ENCODE assay signal across 19 cellular contexts in the genomic region with DNA sequence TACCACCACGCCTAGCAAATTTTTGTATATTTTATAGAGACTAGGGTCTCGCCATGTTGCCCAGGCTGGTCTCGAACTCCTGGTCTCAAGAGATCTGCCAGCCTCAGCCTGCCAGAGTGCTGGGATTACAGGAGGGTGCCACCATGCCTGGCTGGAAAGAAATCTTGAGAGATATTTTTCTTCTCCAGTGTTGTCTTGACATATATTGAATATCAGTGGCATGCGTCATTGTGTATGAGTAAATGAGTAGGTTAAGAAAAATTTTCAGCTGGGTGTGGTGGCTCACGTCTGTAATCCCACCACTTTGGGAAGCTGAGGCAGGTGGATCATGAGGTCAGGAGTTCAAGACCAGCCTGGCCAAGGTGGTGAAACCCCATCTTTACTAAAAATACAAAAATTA. TPM values are rescaled to one million over a fixed set of nuclear protein-coding genes. Genes with fewer than 3 reads are reported as not detected.
DNase-seq lines count a peak whose midpoint lies in the region; ATAC-seq and TF ChIP-seq lines count a peak whose summit lies in the region.
"Had no signal": no experiment of that assay in that cellular context is flagged by ENCODE, and none has a peak within 500 bp of the region (broad histone marks: within the 10 kb centered on the region; RNA-seq: fewer than 3 reads in every experiment).

No MANE protein-coding gene starts in this region.

- TF ChIP-seq CTCF in HCT116 (IDR thresholded peaks at IDR 0.05 in 2 of 3, conservative IDR thresholded peaks at IDR 0.05 in 1 of 3; ENCODE audit: borderline replicate concordance in 1 of 3, insufficient read depth in 1 of 3, low read depth in 2 of 3, low read length in 2 of 3) (no peak), colonic mucosa (IDR thresholded peaks at IDR 0.05) (no peak)

- peaks cover 27% of the 10 kb centered on the region for H3K4me1 Mint-ChIP-seq in activated T-helper 1 cell treated with anti-CD3 and anti-CD28 coated beads, Interleukin-12 subunit alpha, Interleukin-12 subunit beta, Interleukin-2, Interleukin-4 antibody, amounts not matched to agents 30 ng/mL and 10 ng/mL and 1 ng/mL, durations not matched to agents 14 hours and 24 hours and 36 hours (ENCODE audit: low read depth)

- no peak overlapping the region for H3K4me3 Mint-ChIP-seq in activated T-helper 1 cell treated with anti-CD3 and anti-CD28 coated beads, Interleukin-12 subunit alpha, Interleukin-12 subunit beta, Interleukin-2, Interleukin-4 antibody, amounts not matched to agents 30 ng/mL and 10 ng/mL and 1 ng/mL, durations not matched to agents 14 hours and 24 hours and 36 hours
- H3K4me3 Mint-ChIP-seq: CD8-positive, alpha-beta T cell had no signal

- CTCF ChIA-PET in HCT116 (lab: Charles Lee), result no interaction called here

- H3K27ac ChIP-seq in HCT116 (ENCODE audit: low read depth, low read length) (no peak overlapping the region), colonic mucosa (no peak overlapping the region)
- H3K27ac ChIP-seq: KMS-11, Peyer's patch had no signal

- H2AFZ ChIP-seq in HCT116 (ENCODE audit: low read depth, low read length, poor library complexity, severe bottlenecking), result no peak overlapping the region

- RAD21 ChIA-PET in HCT116 (lab: Charles Lee; ENCODE audit: low non-redundant PET in 1 of 2, low total read pairs in 2 of 2, uncharacterized antibody in 2 of 2, unreplicated experiment in 2 of 2), result no interaction called here

- no peaks in the 10 kb centered on the region for H3K9me2 ChIP-seq in HCT116 (ENCODE audit: insufficient read depth)

- ATAC-seq in HCT116 (no peak), GM21529 (IDR thresholded peaks at IDR 0.05; ENCODE audit: unreplicated experiment) (no peak), GM21723 (IDR thresholded peaks at IDR 0.05; ENCODE audit: unreplicated experiment) (no peak)
- ATAC-seq: CD8-positive, alpha-beta T cell; GM12878; HepG2 had no signal

- no peaks in the 10 kb centered on the region for H3K36me3 ChIP-seq in HCT116 (ENCODE audit: control insufficient read depth in 1 of 2, insufficient read depth in 2 of 2, low read length in 2 of 2)
- H3K36me3 ChIP-seq in MG63, result no peaks in the 10 kb centered on the region; the same call in 1 of the 2 replicates
- H3K36me3 ChIP-seq in colonic mucosa, result no peaks in the 10 kb centered on the region
- H3K36me3 ChIP-seq: Peyer's patch had no signal

- H3K4me2 ChIP-seq in HCT116 (ENCODE audit: low read length), result peak overlapping the region; percentile 49
- H3K4me2 ChIP-seq: KMS-11 had no signal

- POLR2A ChIA-PET in HCT116 (lab: Charles Lee), result no interaction called here

- no peak for TF ChIP-seq RAD21 in HCT116 (IDR thresholded peaks at IDR 0.05; ENCODE audit: low read depth)

- no peak overlapping the region for H3K4me3 ChIP-seq in HCT116 (replicated peaks in 1 of 2; ENCODE audit: low read depth in 1 of 2, low read length in 2 of 2)
- no peak overlapping the region for H3K4me3 ChIP-seq in MG63
- no peak overlapping the region for H3K4me3 ChIP-seq in colonic mucosa
- H3K4me3 ChIP-seq: GM12878, Peyer's patch had no signal

- H3K9ac ChIP-seq in HCT116 (ENCODE audit: low read length), result 0 out of 2 replicates have a peak overlapping the region, but pooled peaks have one; percentile 3
- no peak overlapping the region for H3K9ac ChIP-seq in colonic mucosa (ENCODE audit: low read depth in 2 of 2, low read length in 2 of 2)
- H3K9ac ChIP-seq: KMS-11 had no signal

- H3K36me3 Mint-ChIP-seq in activated T-helper 1 cell treated with anti-CD3 and anti-CD28 coated beads, Interleukin-12 subunit alpha, Interleukin-12 subunit beta, Interleukin-2, Interleukin-4 antibody, amounts not matched to agents 30 ng/mL and 10 ng/mL and 1 ng/mL, durations not matched to agents 14 hours and 24 hours and 36 hours (ENCODE audit: low read depth), result no peaks in the 10 kb centered on the region
- H3K36me3 Mint-ChIP-seq: CD8-positive, alpha-beta T cell had no signal

- DNase-seq in HCT116 (ENCODE audit: low read depth, low spot score), result peak; percentile 33
- peak; percentile 10 for DNase-seq in MG63
- peak; percentile 49 for DNase-seq in amniotic epithelial cell (ENCODE audit: low read depth)
- no peak for DNase-seq in colonic mucosa
- DNase-seq in activated T-helper 1 cell treated with anti-CD3 and anti-CD28 coated beads, Interleukin-12 subunit alpha, Interleukin-12 subunit beta, Interleukin-2, Interleukin-4 antibody, amounts not matched to agents 30 ng/mL and 10 ng/mL and 1 ng/mL, durations not matched to agents 14 hours and 24 hours and 36 hours (ENCODE audit: low spot score), result no peak
- DNase-seq: CD8-positive, alpha-beta T cell; H7; MM.1S; NCI-H1092 treated with DMSO at 0.1 percent for 48 hours; NCI-H2081 treated with DMSO at 0.1 percent for 48 hours; NCI-H510A treated with DMSO at 0.1 percent for 48 hours; Peyer's patch; SHP77 treated with DMSO at 0.1 percent for 48 hours had no signal

- no peaks in the 10 kb centered on the region for H3K27me3 Mint-ChIP-seq in activated T-helper 1 cell treated with anti-CD3 and anti-CD28 coated beads, Interleukin-12 subunit alpha, Interleukin-12 subunit beta, Interleukin-2, Interleukin-4 antibody, amounts not matched to agents 30 ng/mL and 10 ng/mL and 1 ng/mL, durations not matched to agents 14 hours and 24 hours and 36 hours (ENCODE audit: insufficient read depth)

- no peaks in the 10 kb centered on the region for H3K9me3 Mint-ChIP-seq in activated T-helper 1 cell treated with anti-CD3 and anti-CD28 coated beads, Interleukin-12 subunit alpha, Interleukin-12 subunit beta, Interleukin-2, Interleukin-4 antibody, amounts not matched to agents 30 ng/mL and 10 ng/mL and 1 ng/mL, durations not matched to agents 14 hours and 24 hours and 36 hours
- H3K9me3 Mint-ChIP-seq: CD8-positive, alpha-beta T cell had no signal

- no TSS peak for BruUV-seq in HCT116 (replicated peaks; lab: Mats Ljungman, UMichigan)

- intact Hi-C loops in HCT116 (cut with micrococcal nuclease) (no loop called here), colonic mucosa (cut with DNase I) (no loop called here)
- intact Hi-C loops in activated T-helper 1 cell treated with anti-CD3 and anti-CD28 coated beads, Interleukin-12 subunit alpha, Interleukin-12 subunit beta, Interleukin-2, Interleukin-4 antibody, amounts not matched to agents 30 ng/mL and 10 ng/mL and 1 ng/mL, durations not matched to agents 14 hours and 24 hours and 36 hours (cut with micrococcal nuclease), result loop anchor here (10.0 kb wide), 2 partner anchors 356 to 734 kb away; a partner anchor contains a TSS

- no peak for TF ChIP-seq POLR2A in HCT116 (IDR thresholded peaks at IDR 0.05; ENCODE audit: borderline replicate concordance, extremely low read depth, insufficient read depth, insufficient read length)

- H3K4me1 ChIP-seq in HCT116 (ENCODE audit: control insufficient read depth in 1 of 2, insufficient read depth in 2 of 2, low read length in 2 of 2), result peaks cover 7 to 33% of the 10 kb centered on the region in 2 experiments
- peaks cover 5% of the 10 kb centered on the region for H3K4me1 ChIP-seq in colonic mucosa

- H3K9me3 ChIP-seq in HCT116 (ENCODE audit: control insufficient read depth in 1 of 2, insufficient read depth in 1 of 2, low read depth in 1 of 2, low read length in 2 of 2) (no peaks in the 10 kb centered on the region), MG63 (no peaks in the 10 kb centered on the region), colonic mucosa (no peaks in the 10 kb centered on the region)
- H3K9me3 ChIP-seq: Peyer's patch had no signal

- peaks cover 7% of the 10 kb centered on the region; the same call in 1 of the 2 replicates for H3K79me2 ChIP-seq in HCT116 (ENCODE audit: insufficient read depth, low read length)

- H3K27me3 ChIP-seq in HCT116 (ENCODE audit: insufficient read depth, low read length), result no peaks in the 10 kb centered on the region
- no peaks in the 10 kb centered on the region for H3K27me3 ChIP-seq in MG63
- H3K27me3 ChIP-seq in colonic mucosa, result no peaks in the 10 kb centered on the region
- H3K27me3 ChIP-seq: Peyer's patch had no signal

- no peak overlapping the region for H3K27ac Mint-ChIP-seq in activated T-helper 1 cell treated with anti-CD3 and anti-CD28 coated beads, Interleukin-12 subunit alpha, Interleukin-12 subunit beta, Interleukin-2, Interleukin-4 antibody, amounts not matched to agents 30 ng/mL and 10 ng/mL and 1 ng/mL, durations not matched to agents 14 hours and 24 hours and 36 hours
- H3K27ac Mint-ChIP-seq: CD8-positive, alpha-beta T cell had no signal

- H4K20me1 ChIP-seq in HCT116 (ENCODE audit: insufficient read depth), result no peaks in the 10 kb centered on the region

TF ChIP-seq in HCT116, 20 proteins besides CTCF, POLR2A, EP300 and RAD21:
- peak; percentile 11; the same call in 1 of the 2 replicates for TF ChIP-seq CBX3 (IDR thresholded peaks at IDR 0.05; ENCODE audit: low read depth)
- TF ChIP-seq YY1 (IDR thresholded peaks at IDR 0.05; ENCODE audit: extremely low read depth, insufficient replicate concordance, low read depth, low read length), result no peak
- peak; percentile 52; the same call in 1 of the 2 replicates for TF ChIP-seq FOSL1 (IDR thresholded peaks at IDR 0.05; ENCODE audit: low read depth)

RNA-seq across cellular contexts. Expression of a gene that starts 3.5 kb away (rescaled TPM):
- total RNA-seq in HCT116 (2021; ENCODE audit: unreplicated experiment) (34.9 TPM), colonic mucosa (10 to 100 TPM in 1 of 2 donors, 1 to 10 TPM in 1; 6.1 to 20.7 TPM)
- polyA plus RNA-seq in HCT116 (2012), result 29.2 and 30.6 TPM in 2 replicates
- 8.1 and 8.5 TPM in 2 replicates for total RNA-seq in MG63 (2014; rRNA removed; shearing (Covaris generic); ENCODE audit: low replicate concordance)
- 19.1 and 23.9 TPM in 2 replicates for total RNA-seq in activated T-helper 1 cell treated with anti-CD3 and anti-CD28 coated beads, Interleukin-12 subunit alpha, Interleukin-12 subunit beta, Interleukin-2, Interleukin-4 antibody, amounts not matched to agents 30 ng/mL and 10 ng/mL and 1 ng/mL, durations not matched to agents 14 hours and 24 hours and 36 hours

RNA-seq across cellular contexts. Expression of a gene that starts 12.7 kb away (rescaled TPM):
- total RNA-seq in HCT116 (2021; ENCODE audit: unreplicated experiment), result 8.0 TPM
- polyA plus RNA-seq in HCT116 (2012), result 6.3 and 7.2 TPM in 2 replicates
- 10.9 and 25.0 TPM in 2 replicates for total RNA-seq in MG63 (2014; rRNA removed; shearing (Covaris generic); ENCODE audit: low replicate concordance)
- total RNA-seq in colonic mucosa, result 10 to 100 TPM in 1 of 2 donors, 1 to 10 TPM in 1; 4.4 to 13.6 TPM
- total RNA-seq in activated T-helper 1 cell treated with anti-CD3 and anti-CD28 coated beads, Interleukin-12 subunit alpha, Interleukin-12 subunit beta, Interleukin-2, Interleukin-4 antibody, amounts not matched to agents 30 ng/mL and 10 ng/mL and 1 ng/mL, durations not matched to agents 14 hours and 24 hours and 36 hours, result 17.0 and 17.8 TPM in 2 replicates

RNA-seq across cellular contexts. Expression of a gene that starts 53.6 kb away (rescaled TPM):
- total RNA-seq in HCT116 (2021; ENCODE audit: unreplicated experiment) (11.6 TPM), colonic mucosa (10 to 100 TPM in 1 of 2 donors, 1 to 10 TPM in 1; 1.3 to 14.5 TPM)
- polyA plus RNA-seq in HCT116 (2012), result 7.8 and 9.5 TPM in 2 replicates
- not detected in 2 replicates for total RNA-seq in MG63 (2014; rRNA removed; shearing (Covaris generic); ENCODE audit: low replicate concordance)
- total RNA-seq in activated T-helper 1 cell treated with anti-CD3 and anti-CD28 coated beads, Interleukin-12 subunit alpha, Interleukin-12 subunit beta, Interleukin-2, Interleukin-4 antibody, amounts not matched to agents 30 ng/mL and 10 ng/mL and 1 ng/mL, durations not matched to agents 14 hours and 24 hours and 36 hours, result 0.10 TPM in 1 of 2 replicates, not detected in the other
- total RNA-seq: CD8-positive, alpha-beta T cell; HepG2; T-helper 1 cell treated with Interleukin-12 subunit alpha and Interleukin-12 subunit beta and Interleukin-4 antibody, amounts not matched to agents 30 ng/mL and 1 ng/mL, for 36 hours had no signal

Comparison
In these comparisons a context has a peak if more than half of its experiments do, and no peak if none do; other contexts are left out.
1. DNase-seq: peak in HCT116 (single experiment), MG63 (single experiment) and amniotic epithelial cell (single experiment); none in colonic mucosa (single experiment) and activated T-helper 1 cell treated with anti-CD3 and anti-CD28 coated beads, Interleukin-12 subunit alpha, Interleukin-12 subunit beta, Interleukin-2, Interleukin-4 antibody, amounts not matched to agents 30 ng/mL and 10 ng/mL and 1 ng/mL, durations not matched to agents 14 hours and 24 hours and 36 hours (single experiment).